8 cellular contexts compared by ENCODE assay signal in the genomic region with DNA sequence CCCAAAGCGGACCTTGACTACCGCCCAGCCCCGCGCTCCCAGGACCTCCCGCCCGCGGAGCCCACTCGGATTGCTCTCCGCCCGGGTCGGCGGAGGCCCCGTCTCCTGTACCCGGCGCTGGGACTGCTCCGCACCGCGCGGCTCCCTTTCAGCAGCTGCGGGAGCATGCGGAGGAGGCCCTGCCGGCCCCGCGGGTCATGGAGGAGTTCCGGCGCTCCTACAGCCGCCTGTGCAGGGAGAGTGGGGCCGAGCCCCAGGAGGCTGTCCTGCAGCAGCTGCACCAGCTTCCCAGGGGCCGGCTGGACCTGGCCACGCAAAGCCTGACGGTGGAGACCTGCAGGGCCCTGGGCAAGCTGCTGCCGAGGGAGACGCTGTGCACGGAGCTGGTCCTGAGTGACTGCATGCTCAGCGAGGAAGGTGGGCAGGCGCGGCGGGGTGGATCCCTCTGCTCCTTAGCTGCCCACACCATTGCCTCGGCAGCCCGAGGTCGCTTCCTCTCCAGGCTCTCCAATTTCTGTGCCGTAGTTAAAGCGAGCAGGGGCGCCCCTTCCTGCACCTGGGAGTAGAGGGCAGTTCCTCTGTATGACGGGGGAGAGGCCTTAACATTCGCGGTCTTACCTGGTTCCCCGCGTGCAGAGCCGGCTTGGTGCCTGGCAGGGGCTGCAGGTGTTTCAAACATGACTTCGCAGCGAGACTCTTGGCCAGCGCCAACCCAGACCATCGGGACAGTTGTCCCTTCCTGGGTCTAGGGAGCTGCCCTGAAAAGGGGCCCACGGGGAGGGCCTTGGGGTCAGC. TPM values are rescaled to one million over a fixed set of nuclear protein-coding genes. Genes with fewer than 3 reads are reported as not detected.
DNase-seq lines count a peak whose midpoint lies in the region; ATAC-seq and TF ChIP-seq lines count a peak whose summit lies in the region.

No MANE protein-coding gene starts in this region.

- H3K36me3 Mint-ChIP-seq in dendritic cell treated with granulocyte-macrophage colony-stimulating factor and Interleukin-4, amounts not matched to agents 40 ng/mL and 50 ng/mL, for 4 days (ENCODE audit: low read depth): peaks cover 54% of the 10 kb centered on the region

- H3K36me3 ChIP-seq in PC-9 (ENCODE audit: low read depth) (no peaks in the 10 kb centered on the region), mucosa of stomach (ENCODE audit: control insufficient read depth, insufficient read depth, low read length) (no peaks in the 10 kb centered on the region)

- H3K9me3 ChIP-seq in PC-9 (ENCODE audit: insufficient read depth, low read depth): no peaks in the 10 kb centered on the region
- H3K9me3 ChIP-seq in mucosa of stomach (ENCODE audit: control insufficient read depth, low read length): no peaks in the 10 kb centered on the region

- no peaks in the 10 kb centered on the region for H3K27me3 Mint-ChIP-seq in dendritic cell treated with granulocyte-macrophage colony-stimulating factor and Interleukin-4, amounts not matched to agents 40 ng/mL and 50 ng/mL, for 4 days

- H3K4me1 Mint-ChIP-seq in dendritic cell treated with granulocyte-macrophage colony-stimulating factor and Interleukin-4, amounts not matched to agents 40 ng/mL and 50 ng/mL, for 4 days (ENCODE audit: low read depth): peaks cover 41% of the 10 kb centered on the region

- H3K4me3 ChIP-seq in HFF-Myc (replicated peaks; ENCODE audit: low read depth, low read length): peak overlapping the region; percentile 69
- peak overlapping the region; percentile 67 for H3K4me3 ChIP-seq in PC-9
- peak overlapping the region; percentile 50 for H3K4me3 ChIP-seq in mucosa of stomach (ENCODE audit: low read length)

- no peak overlapping the region for H3K27ac ChIP-seq in PC-9

- POLR2A ChIA-PET in PC-9 (lab: Charles Lee; ENCODE audit: unreplicated experiment): interaction anchor here (0.5 to 0.7 kb wide), 4 partner anchors 8 to 297 kb away, joined by 3 to 4 read pairs (median 4); partner anchors contain the start of gene RAC3

- BruUV-seq in PC-9 (replicated peaks; lab: Mats Ljungman, UMichigan): no TSS peak

- DNase-seq in SHP77 (lab: John Stamatoyannopoulos, UW) (peak; percentile 14 to 30), SHP77 treated with DMSO at 0.1 percent for 48 hours (lab: John Stamatoyannopoulos, UW) (no peak), HFF-Myc (ENCODE audit: extremely low read depth, low read depth) (no peak), PC-9 (peak in 1 of 2 experiments; percentile 45), A172 (ENCODE audit: low spot score) (no peak)

- TF ChIP-seq CTCF in HFF-Myc (IDR thresholded peaks at IDR 0.05; ENCODE audit: low read depth, low read length, missing control alignments): no peak
- TF ChIP-seq CTCF in PC-9 (conservative IDR thresholded peaks at IDR 0.05): no peak

- H3F3A ChIP-seq in PC-9 (ENCODE audit: insufficient read depth, low read depth): peaks cover 6% of the 10 kb centered on the region; the same call in 1 of the 2 replicates

- CTCF ChIA-PET in PC-9 (lab: Charles Lee): interaction anchor here (0.7 to 3.2 kb wide), 5 partner anchors 14 to 98 kb away, joined by 3 to 18 read pairs (median 10); partner anchors contain the start of gene DCXR

- H3K9me3 Mint-ChIP-seq in dendritic cell treated with granulocyte-macrophage colony-stimulating factor and Interleukin-4, amounts not matched to agents 40 ng/mL and 50 ng/mL, for 4 days: no peaks in the 10 kb centered on the region

- H4K20me1 ChIP-seq in PC-9 (ENCODE audit: insufficient read depth): peaks cover 5% of the 10 kb centered on the region; the same call in 1 of the 2 replicates

- no peaks in the 10 kb centered on the region for H3K27me3 ChIP-seq in PC-9 (ENCODE audit: insufficient read depth, low read depth)
- H3K27me3 ChIP-seq in mucosa of stomach (ENCODE audit: control insufficient read depth, insufficient read depth, low read length): no peaks in the 10 kb centered on the region

- no peaks in the 10 kb centered on the region for H3K9me2 ChIP-seq in PC-9 (ENCODE audit: insufficient read depth)

- peak overlapping the region; percentile 62 for H3K9ac ChIP-seq in mucosa of stomach (ENCODE audit: low read length)

- peak overlapping the region; percentile 85 for H3K4me2 ChIP-seq in PC-9

- no peak for ATAC-seq in HG03039 (IDR thresholded peaks at IDR 0.05; ENCODE audit: unreplicated experiment)

- peak overlapping the region; percentile 84 for H3K4me3 Mint-ChIP-seq in dendritic cell treated with granulocyte-macrophage colony-stimulating factor and Interleukin-4, amounts not matched to agents 40 ng/mL and 50 ng/mL, for 4 days

- peak overlapping the region; percentile 63 for H3K27ac Mint-ChIP-seq in dendritic cell treated with granulocyte-macrophage colony-stimulating factor and Interleukin-4, amounts not matched to agents 40 ng/mL and 50 ng/mL, for 4 days

- intact Hi-C loops in PC-9 (cut with micrococcal nuclease; ENCODE audit: unreplicated experiment): loop anchor here (1.0 to 5.0 kb wide), 6 partner anchors 8 to 341 kb away; partner anchors contain the start of genes ARHGDIA, ARL16, FASN and HGS
- intact Hi-C loops in dendritic cell treated with granulocyte-macrophage colony-stimulating factor and Interleukin-4, amounts not matched to agents 40 ng/mL and 50 ng/mL, for 4 days (cut with micrococcal nuclease): no loop called here

- H3K79me2 ChIP-seq in PC-9 (ENCODE audit: low read depth): peaks cover 11% of the 10 kb centered on the region; the same call in 1 of the 2 replicates

- H2AFZ ChIP-seq in PC-9: peak overlapping the region; percentile 77

- H3K4me1 ChIP-seq in PC-9 (replicated peaks; ENCODE audit: insufficient read depth): peaks cover 6% of the 10 kb centered on the region; the same call in 1 of the 2 replicates
- peaks cover 39% of the 10 kb centered on the region for H3K4me1 ChIP-seq in mucosa of stomach (ENCODE audit: control insufficient read depth, insufficient read depth, low read length)

RNA-seq across cellular contexts. Expression of gene LRRC45, which starts 0.5 kb away (rescaled TPM):
- 41.5 and 42.6 TPM in 2 replicates for total RNA-seq in PC-9 (2021)
- total RNA-seq in A172 (2014; rRNA removed; shearing (Covaris generic)): 28.0 and 38.0 TPM in 2 replicates

RNA-seq across cellular contexts. Expression of gene CENPX, which starts 1.0 kb away (rescaled TPM):
- total RNA-seq in PC-9 (2021): 115 and 132 TPM in 2 replicates
- total RNA-seq in A172 (2014; rRNA removed; shearing (Covaris generic)): 155 and 163 TPM in 2 replicates

RNA-seq across cellular contexts. Expression of gene RAC3, which starts 7.8 kb away (rescaled TPM):
- total RNA-seq in PC-9 (2021): 32.3 and 41.6 TPM in 2 replicates
- total RNA-seq in A172 (2014; rRNA removed; shearing (Covaris generic)): 7.0 TPM in 1 of 2 replicates, not detected in the other

RNA-seq across cellular contexts. Expression of gene DCXR, which starts 13.9 kb away (rescaled TPM):
- 120 and 129 TPM in 2 replicates for total RNA-seq in PC-9 (2021)
- 104 and 113 TPM in 2 replicates for total RNA-seq in A172 (2014; rRNA removed; shearing (Covaris generic))

RNA-seq across cellular contexts. Expression of gene RFNG, which starts 28.0 kb away (rescaled TPM):
- total RNA-seq in PC-9 (2021): 40.4 and 49.1 TPM in 2 replicates
- 42.8 and 50.1 TPM in 2 replicates for total RNA-seq in A172 (2014; rRNA removed; shearing (Covaris generic))

Comparison
In these comparisons a context has a peak if more than half of its experiments do, and no peak if none do; other contexts are left out.
1. DNase-seq: peak in SHP77 (2 of 2); none in SHP77 treated with DMSO at 0.1 percent for 48 hours (single experiment), HFF-Myc (single experiment) and A172 (single experiment).
2. Peak in every context shown above with its lines, with median percentiles within 50 percentile points of each other: H3K4me3 ChIP-seq.